In the genomic region with DNA sequence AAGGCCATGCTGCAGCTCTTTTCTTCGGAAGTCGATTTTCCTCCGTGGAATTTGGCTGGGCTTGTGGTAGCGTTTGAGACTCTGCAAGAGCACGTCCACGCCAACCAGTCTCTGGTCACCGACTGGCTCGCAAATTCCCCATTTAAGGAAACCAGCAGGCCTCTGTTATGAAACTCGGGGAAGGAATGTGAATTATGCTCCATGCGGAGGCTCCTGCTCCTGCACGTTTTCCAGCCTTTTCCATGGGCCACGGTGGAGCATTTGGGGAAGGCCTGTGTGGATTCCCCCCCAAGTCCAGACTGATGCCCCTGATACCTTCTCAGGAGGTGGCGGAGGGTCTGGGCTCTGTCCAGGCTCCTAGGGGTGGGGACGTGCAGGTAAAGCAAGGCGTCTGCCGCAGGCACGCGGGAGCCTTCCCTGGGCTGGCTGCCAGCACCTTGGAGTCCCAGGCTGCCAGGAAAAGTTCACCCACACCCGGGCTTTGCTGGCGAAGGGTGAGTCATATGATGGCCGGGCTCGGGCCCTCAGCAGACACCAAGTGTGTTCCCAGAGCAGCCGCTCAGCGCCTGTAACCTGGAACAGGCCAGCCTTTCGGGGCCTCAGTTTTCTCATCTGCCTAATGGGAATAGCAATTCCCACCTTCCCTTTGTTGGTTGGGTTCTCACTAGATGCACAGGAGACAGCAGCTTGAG, we compare ENCODE assay signal across 9 cellular contexts. TPM values are rescaled to one million over a fixed set of nuclear protein-coding genes. Genes with fewer than 3 reads are reported as not detected.
A peak's percentile ranks its signal among the peaks of the same experiment; 100 is the strongest.
DNase-seq lines count a peak whose midpoint lies in the region; ATAC-seq and TF ChIP-seq lines count a peak whose summit lies in the region.
"Had no signal": no experiment of that assay in that cellular context is flagged by ENCODE, and none has a peak within 500 bp of the region (broad histone marks: within the 10 kb centered on the region; RNA-seq: fewer than 3 reads in every experiment).

No MANE protein-coding gene starts in this region.

- H4K8ac ChIP-seq in mesendoderm (ENCODE audit: low read depth, low read length) = no peak overlapping the region

- DNase-seq in NCI-H2029 (lab: John Stamatoyannopoulos, UW) (peak; percentile 22), NCI-H2029 treated with DMSO at 0.1 percent for 48 hours (lab: John Stamatoyannopoulos, UW) (no peak), endodermal cell (no peak), mesendoderm (peak; percentile 59), foreskin melanocyte (no peak), NCI-H1048 (lab: John Stamatoyannopoulos, UW) (no peak), UCSD-AML1 (lab: John Stamatoyannopoulos, UW; ENCODE audit: unreplicated experiment) (no peak)

- H3K36me3 Mint-ChIP-seq in endodermal cell (ENCODE audit: low read depth) = peaks cover 72% of the 10 kb centered on the region
- H3K36me3 Mint-ChIP-seq: CD14-positive monocyte had no signal

- H3K4me3 ChIP-seq in endodermal cell (ENCODE audit: low read length) = no peak overlapping the region
- H3K4me3 ChIP-seq in mesendoderm (ENCODE audit: low read length) = no peak overlapping the region

- no peak overlapping the region for H3K18ac ChIP-seq in mesendoderm (ENCODE audit: low read length)

- H3K36me3 ChIP-seq in endodermal cell (ENCODE audit: control insufficient read depth, insufficient read depth, low read length) = peaks cover 24% of the 10 kb centered on the region
- peaks cover 3% of the 10 kb centered on the region for H3K36me3 ChIP-seq in mesendoderm (ENCODE audit: control insufficient read depth, insufficient read depth, low read length)

- no peaks in the 10 kb centered on the region for H3K27me3 Mint-ChIP-seq in endodermal cell (ENCODE audit: insufficient read depth)

- H3K9ac ChIP-seq in endodermal cell (ENCODE audit: extremely low read depth, low read length, poor library complexity, severe bottlenecking) = no peak overlapping the region
- no peak overlapping the region for H3K9ac ChIP-seq in mesendoderm (ENCODE audit: low read length)

- no peak overlapping the region for H2BK15ac ChIP-seq in mesendoderm (replicated peaks; ENCODE audit: low read depth)

- 85 to 89% methylated on average over 21 to 25 of the region's 25 CpGs for WGBS in endodermal cell (ENCODE audit: insufficient coverage in 1 of 2, insufficient read length in 1 of 2), 2 experiments
- WGBS in mesendoderm (ENCODE audit: extremely low coverage, insufficient coverage, low lambda C conversion rate) = no CpG with 5 or more reads among the region's 25 CpGs

- no peak overlapping the region for H2BK5ac ChIP-seq in mesendoderm (ENCODE audit: low read length)

- no peak overlapping the region for H3K4me3 Mint-ChIP-seq in endodermal cell
- H3K4me3 Mint-ChIP-seq: CD14-positive monocyte had no signal

- H3K9me3 Mint-ChIP-seq in endodermal cell = peaks cover 11% of the 10 kb centered on the region

- H3K4me1 ChIP-seq in endodermal cell (ENCODE audit: control insufficient read depth, insufficient read depth, low read length) = no peaks in the 10 kb centered on the region
- H3K4me1 ChIP-seq in mesendoderm (ENCODE audit: control insufficient read depth, low read depth, low read length) = no peaks in the 10 kb centered on the region

- no peak overlapping the region for H2BK120ac ChIP-seq in mesendoderm (ENCODE audit: low read depth, low read length)

- peaks cover 10% of the 10 kb centered on the region for H3K9me3 ChIP-seq in endodermal cell (ENCODE audit: control insufficient read depth, low read length)

- no peaks in the 10 kb centered on the region for H3K4me1 Mint-ChIP-seq in endodermal cell
- H3K4me1 Mint-ChIP-seq: CD14-positive monocyte had no signal

- no peak for TF ChIP-seq CTCF in endodermal cell (conservative IDR thresholded peaks at IDR 0.05)

- H2AK5ac ChIP-seq in mesendoderm (ENCODE audit: low read length) = no peak overlapping the region

- no peak overlapping the region for H3K23ac ChIP-seq in mesendoderm (ENCODE audit: low read length)

- no peak overlapping the region for H3K4me2 ChIP-seq in mesendoderm (ENCODE audit: low read length)

- peak overlapping the region; percentile 15 for H3K56ac ChIP-seq in mesendoderm (ENCODE audit: low read length)

- no peak overlapping the region for H3K27ac Mint-ChIP-seq in endodermal cell
- H3K27ac Mint-ChIP-seq: CD14-positive monocyte had no signal

- H4K5ac ChIP-seq in mesendoderm (ENCODE audit: low read length) = no peak overlapping the region

- no peak for ATAC-seq in GM19467 (IDR thresholded peaks at IDR 0.05; ENCODE audit: unreplicated experiment)

- peak overlapping the region; percentile 36 for H3K27ac ChIP-seq in endodermal cell (ENCODE audit: low read depth, low read length)
- no peak overlapping the region for H3K27ac ChIP-seq in mesendoderm (ENCODE audit: low read depth, low read length)

- H3K79me2 ChIP-seq in mesendoderm (ENCODE audit: control insufficient read depth, insufficient read depth, low read length) = no peaks in the 10 kb centered on the region

- no peak overlapping the region for H3K4ac ChIP-seq in mesendoderm (ENCODE audit: low read depth, low read length)

- peaks cover 2% of the 10 kb centered on the region for H3K79me1 ChIP-seq in mesendoderm (ENCODE audit: low read length)

- no peaks in the 10 kb centered on the region for H3K27me3 ChIP-seq in endodermal cell (ENCODE audit: control insufficient read depth, insufficient read depth, low read length, poor library complexity, severe bottlenecking)
- H3K27me3 ChIP-seq in mesendoderm (ENCODE audit: insufficient read depth, low read length, poor library complexity) = no peaks in the 10 kb centered on the region

RNA-seq across cellular contexts. Expression of gene LRP5, which starts 41.9 kb away (rescaled TPM):
- total RNA-seq in endodermal cell = 10 to 100 TPM; 58.2 to 64.1 TPM
- 37.4 TPM for polyA plus RNA-seq in endodermal cell (2013, experiment 1 of 2)
- 35.9 TPM for polyA plus RNA-seq in endodermal cell (2013, experiment 2 of 2)
- polyA plus RNA-seq in mesendoderm (2013, experiment 1 of 2) = 20.9 TPM
- polyA plus RNA-seq in mesendoderm (2013, experiment 2 of 2) = 23.3 TPM

Comparison
In these comparisons a context has a peak if more than half of its experiments do, and no peak if none do; other contexts are left out.
1. DNase-seq: peak in NCI-H2029 (single experiment) and mesendoderm (single experiment); none in NCI-H2029 treated with DMSO at 0.1 percent for 48 hours (single experiment), endodermal cell (single experiment), foreskin melanocyte (single experiment), NCI-H1048 (single experiment) and UCSD-AML1 (single experiment).